In the genomic region with DNA sequence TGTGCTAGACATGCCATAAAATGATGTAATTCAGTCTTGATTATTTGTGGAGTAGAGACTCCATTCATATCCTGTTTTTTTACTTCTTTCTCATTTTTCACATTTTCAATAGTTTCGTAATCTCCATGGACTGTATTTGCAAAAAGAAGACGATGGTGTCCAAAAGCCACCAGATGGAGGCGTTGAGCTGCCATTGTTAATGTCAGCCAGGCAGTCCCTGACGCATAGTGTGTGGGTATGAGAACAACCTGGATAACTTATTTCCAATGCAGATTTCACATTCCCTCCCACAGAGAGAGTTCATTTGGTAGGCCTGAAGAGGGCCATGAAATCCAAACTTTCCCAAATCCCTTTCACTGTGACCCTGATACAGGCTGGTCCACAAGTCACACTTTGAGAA, we compare ENCODE assay signal across 11 cellular contexts. TPM values are rescaled to one million over a fixed set of nuclear protein-coding genes. Genes with fewer than 3 reads are reported as not detected.
DNase-seq lines count a peak whose midpoint lies in the region; ATAC-seq, FAIRE-seq and TF ChIP-seq lines count a peak whose summit lies in the region.
"Not testable (repeated sequence)": the region's sequence is repeated elsewhere in the genome, so short reads cannot be mapped to it uniquely, and the experiment has no call there.
"Had no signal": no experiment of that assay in that cellular context is flagged by ENCODE, and none has a peak within 500 bp of the region (broad histone marks: within the 10 kb centered on the region; RNA-seq: fewer than 3 reads in every experiment).

No MANE protein-coding gene starts in this region.

- H3K9me3 ChIP-seq in right lobe of liver, upper lobe of right lung: not testable (repeated sequence)

- H3K27ac Mint-ChIP-seq in GM23338; activated T-helper 17 cell treated with anti-CD3 and anti-CD28 coated beads, Interleukin-2, amount 50 U/mL, for 72 hours: not testable (repeated sequence)

- ATAC-seq in GM23338: peak; percentile 58
- ATAC-seq in activated T-helper 17 cell treated with anti-CD3 and anti-CD28 coated beads, Interleukin-2, amount 50 U/mL, for 72 hours (replicated peaks): peak; percentile 47
- peak; percentile 22 to 57 for ATAC-seq in left cardiac atrium
- ATAC-seq in right lobe of liver: peak; percentile 73 to 83 (median 78)
- peak; percentile 86 for ATAC-seq in upper lobe of right lung

- not testable (repeated sequence) for H3K36me3 ChIP-seq in GM23338 (ENCODE audit: insufficient read depth); right lobe of liver; upper lobe of right lung

- not testable (repeated sequence) for DNase-seq in GM23338 (ENCODE audit: low spot score); RCC 7860 (ENCODE audit: low spot score); left cardiac atrium; right lobe of liver; upper lobe of right lung

- intact Hi-C loops in left cardiac atrium (cut with DNase I); right lobe of liver (cut with DNase I); upper lobe of right lung (cut with DNase I): not testable (repeated sequence)

- not testable (repeated sequence) for H3K4me1 Mint-ChIP-seq in GM23338; activated T-helper 17 cell treated with anti-CD3 and anti-CD28 coated beads, Interleukin-2, amount 50 U/mL, for 72 hours

- not testable (repeated sequence) for H3K4me1 ChIP-seq in GM23338 (ENCODE audit: insufficient read depth); right lobe of liver; upper lobe of right lung

- not testable (repeated sequence) for H3K27me3 ChIP-seq in GM23338 (ENCODE audit: insufficient read depth); right lobe of liver; upper lobe of right lung

- H3F3A ChIP-seq in GM23338 (replicated peaks; ENCODE audit: low read depth): not testable (repeated sequence)

- FAIRE-seq in G401.6 (lab: Jason Lieb, UNC): peak; percentile 95
- peak; percentile 4 for FAIRE-seq in RCC 7860 (lab: Jason Lieb, UNC)
- FAIRE-seq in colon (lab: Jason Lieb, UNC): peak; percentile 49

- not testable (repeated sequence) for H4K20me1 ChIP-seq in GM23338 (replicated peaks; ENCODE audit: insufficient read depth)

- WGBS in right lobe of liver (ENCODE audit: insufficient coverage, low coverage, low lambda C conversion rate, missing lambda C conversion rate): no CpG with 5 or more reads among the region's 4 CpGs

- H3K36me3 Mint-ChIP-seq in GM23338 (ENCODE audit: low read depth); activated T-helper 17 cell treated with anti-CD3 and anti-CD28 coated beads, Interleukin-2, amount 50 U/mL, for 72 hours (ENCODE audit: low read depth): not testable (repeated sequence)

- not testable (repeated sequence) for H3K27me3 Mint-ChIP-seq in GM23338 (ENCODE audit: insufficient read depth, low read depth, poor library complexity); activated T-helper 17 cell treated with anti-CD3 and anti-CD28 coated beads, Interleukin-2, amount 50 U/mL, for 72 hours

- H3K9me2 ChIP-seq in GM23338 (ENCODE audit: insufficient read depth): not testable (repeated sequence)

- not testable (repeated sequence) for H3K9me3 Mint-ChIP-seq in GM23338; activated T-helper 17 cell treated with anti-CD3 and anti-CD28 coated beads, Interleukin-2, amount 50 U/mL, for 72 hours

- not testable (repeated sequence) for H3K4me3 ChIP-seq in GM23338, right lobe of liver, upper lobe of right lung

- H3K4me3 Mint-ChIP-seq in GM23338; activated T-helper 17 cell treated with anti-CD3 and anti-CD28 coated beads, Interleukin-2, amount 50 U/mL, for 72 hours: not testable (repeated sequence)

- not testable (repeated sequence) for TF ChIP-seq CTCF in GM23338 (conservative IDR thresholded peaks at IDR 0.05; ENCODE audit: low read depth in 2 of 2); right lobe of liver (IDR thresholded peaks at IDR 0.05); upper lobe of right lung (IDR thresholded peaks at IDR 0.05)

- H3K79me2 ChIP-seq in GM23338 (replicated peaks; ENCODE audit: insufficient read depth): not testable (repeated sequence)

- H2AFZ ChIP-seq in GM23338: not testable (repeated sequence)

- not testable (repeated sequence) for H3K4me2 ChIP-seq in GM23338

- TF ChIP-seq POLR2A in right lobe of liver (IDR thresholded peaks at IDR 0.05): not testable (repeated sequence)

- H3K27ac ChIP-seq in GM23338 (ENCODE audit: low read depth); right lobe of liver; upper lobe of right lung: not testable (repeated sequence)

RNA-seq across cellular contexts. Expression of gene MAGEA1, which starts 40.0 kb away (rescaled TPM):
- not detected in 2 replicates for total RNA-seq in GM23338 (2014; rRNA removed; shearing (Covaris generic))
- not detected in 2 replicates for polyA plus RNA-seq in GM23338 (2016; fragmentation: Nextera tagmentation; extraction: Ambion mirVana)
- total RNA-seq in activated T-helper 17 cell treated with anti-CD3 and anti-CD28 coated beads, Interleukin-2, amount 50 U/mL, for 72 hours: not detected
- total RNA-seq in left cardiac atrium (not detected), right lobe of liver (not detected), upper lobe of right lung (not detected)
- total RNA-seq: A673, MCF 10A, Right ventricle myocardium superior had no signal
